In genomic region chr16:54812229-54812628, GRCh38 we compare ENCODE assay signal across 18 cellular contexts.
DNase-seq lines count a peak whose midpoint lies in the region; ATAC-seq, FAIRE-seq and TF ChIP-seq lines count a peak whose summit lies in the region.
"Had no signal": no experiment of that assay in that cellular context is flagged by ENCODE, and none has a peak within 500 bp of the region (broad histone marks: within the 10 kb centered on the region; RNA-seq: fewer than 3 reads in every experiment).

No MANE protein-coding gene starts in this region.

- FAIRE-seq in D721Med (lab: Jason Lieb, UNC) (no peak), bronchial epithelial cell (lab: Jason Lieb, UNC) (no peak), frontal cortex (lab: Jason Lieb, UNC) (no peak)

- H3K36me3 Mint-ChIP-seq in activated CD4-positive, alpha-beta memory T cell treated with anti-CD3 and anti-CD28 coated beads, Interleukin-2, amount 10 ng/mL, durations not matched to agents 7 days and 5 days (ENCODE audit: low read depth) = no peaks in the 10 kb centered on the region

- DNase-seq in D721Med (ENCODE audit: insufficient read length, low spot score) (no peak), LNCaP clone FGC (ENCODE audit: low read depth) (peak; percentile 1), bronchial epithelial cell (ENCODE audit: low read depth) (peak; percentile 19), myocyte (ENCODE audit: low read depth) (peak; percentile 30), frontal cortex (ENCODE audit: low spot score in 2 of 2) (no peak)
- no peak for DNase-seq in activated CD4-positive, alpha-beta memory T cell treated with anti-CD3 and anti-CD28 coated beads, Interleukin-2, amount 10 ng/mL, durations not matched to agents 7 days and 5 days
- DNase-seq: activated CD4-positive, CD25-positive, alpha-beta regulatory T cell; DND-41; dorsolateral prefrontal cortex; glutamatergic neuron; H7; lower lobe of right lung; NCI-H146; NCI-H82; spleen had no signal

- no peak overlapping the region for H3K4me3 ChIP-seq in LNCaP clone FGC (ENCODE audit: low read depth, low read length)
- no peak overlapping the region for H3K4me3 ChIP-seq in bronchial epithelial cell (ENCODE audit: low read depth, low read length)
- H3K4me3 ChIP-seq: dorsolateral prefrontal cortex, lower lobe of right lung, SK-N-MC, spleen, thoracic aorta had no signal

- H3K27me3 ChIP-seq in bronchial epithelial cell (ENCODE audit: control insufficient read depth, insufficient read depth, low read length) = no peaks in the 10 kb centered on the region

- H3K4me3 Mint-ChIP-seq in activated CD4-positive, alpha-beta memory T cell treated with anti-CD3 and anti-CD28 coated beads, Interleukin-2, amount 10 ng/mL, durations not matched to agents 7 days and 5 days = no peak overlapping the region

- ATAC-seq in GM19397 (IDR thresholded peaks at IDR 0.05; ENCODE audit: unreplicated experiment) = no peak

- H3K9me3 Mint-ChIP-seq in activated CD4-positive, alpha-beta memory T cell treated with anti-CD3 and anti-CD28 coated beads, Interleukin-2, amount 10 ng/mL, durations not matched to agents 7 days and 5 days = no peaks in the 10 kb centered on the region

- H3K4me1 Mint-ChIP-seq in activated CD4-positive, alpha-beta memory T cell treated with anti-CD3 and anti-CD28 coated beads, Interleukin-2, amount 10 ng/mL, durations not matched to agents 7 days and 5 days = no peaks in the 10 kb centered on the region

- H3K27ac Mint-ChIP-seq in activated CD4-positive, alpha-beta memory T cell treated with anti-CD3 and anti-CD28 coated beads, Interleukin-2, amount 10 ng/mL, durations not matched to agents 7 days and 5 days = no peak overlapping the region

- POLR2A ChIA-PET in activated CD4-positive, alpha-beta memory T cell treated with anti-CD3 and anti-CD28 coated beads, Interleukin-2, amount 10 ng/mL, durations not matched to agents 7 days and 5 days (lab: Charles Lee) = no interaction called here

- no peaks in the 10 kb centered on the region for H3K27me3 Mint-ChIP-seq in activated CD4-positive, alpha-beta memory T cell treated with anti-CD3 and anti-CD28 coated beads, Interleukin-2, amount 10 ng/mL, durations not matched to agents 7 days and 5 days

- CTCF ChIA-PET in activated CD4-positive, alpha-beta memory T cell treated with anti-CD3 and anti-CD28 coated beads, Interleukin-2, amount 10 ng/mL, durations not matched to agents 7 days and 5 days (lab: Charles Lee) = no interaction called here

- TF ChIP-seq CTCF in D721Med (IDR thresholded peaks at IDR 0.05; ENCODE audit: insufficient read depth, missing control alignments) = peak; percentile 19
- TF ChIP-seq CTCF in LNCaP clone FGC (IDR thresholded peaks at IDR 0.05; ENCODE audit: control insufficient read depth, extremely low read depth, insufficient read depth) = peak; percentile 55
- TF ChIP-seq CTCF in bronchial epithelial cell (IDR thresholded peaks at IDR 0.05; ENCODE audit: insufficient read depth, low read length, severe bottlenecking) = no peak

- H3K36me3 ChIP-seq in bronchial epithelial cell (ENCODE audit: control insufficient read depth, insufficient read depth, low read length) = no peaks in the 10 kb centered on the region
- H3K36me3 ChIP-seq: lower lobe of right lung, spleen, thoracic aorta had no signal

Comparison
In these comparisons a context has a peak if more than half of its experiments do, and no peak if none do; other contexts are left out.
1. DNase-seq: peak in LNCaP clone FGC (single experiment), bronchial epithelial cell (single experiment) and myocyte (single experiment); none in D721Med (single experiment), frontal cortex (0 of 2) and activated CD4-positive, alpha-beta memory T cell treated with anti-CD3 and anti-CD28 coated beads, Interleukin-2, amount 10 ng/mL, durations not matched to agents 7 days and 5 days (single experiment).